Comparison of ENCODE assay signal across 10 cellular contexts in genomic region chr10:76442113-76442512, GRCh38.
"Had no signal": no experiment of that assay in that cellular context is flagged by ENCODE, and none has a peak within 500 bp of the region (broad histone marks: within the 10 kb centered on the region; RNA-seq: fewer than 3 reads in every experiment).

No MANE protein-coding gene starts in this region.

- FAIRE-seq: HepG2 had no signal

- H3K27ac ChIP-seq: GM23248, HL-60 had no signal

- H3K4me3 Mint-ChIP-seq: HFFc6, IgD-negative memory B cell had no signal

- DNase-seq: GM23248, GOT3, H7, HFFc6, KBM-7 had no signal

- H3K4me3 ChIP-seq: GM23248, HAP-1 had no signal

- H3K4me1 ChIP-seq: HAP-1 had no signal

- H3K27ac Mint-ChIP-seq: HFFc6, IgD-negative memory B cell had no signal

- H3K9me3 Mint-ChIP-seq: HFFc6 had no signal

- H3K27me3 Mint-ChIP-seq: IgD-negative memory B cell had no signal

- H3K9me3 ChIP-seq: HAP-1 had no signal

- H3K4me1 Mint-ChIP-seq: IgD-negative memory B cell had no signal

- H3K36me3 ChIP-seq: HAP-1 had no signal

- H3K9ac ChIP-seq: GM23248 had no signal

- H2AFZ ChIP-seq: GM23248 had no signal

- ATAC-seq: HCT116, HepG2 had no signal

- H3K36me3 Mint-ChIP-seq: IgD-negative memory B cell had no signal
